In genomic region chr5:144198386-144198785, GRCh38 we compare ENCODE assay signal across 13 cellular contexts. TPM values are rescaled to one million over a fixed set of nuclear protein-coding genes. Genes with fewer than 3 reads are reported as not detected.
DNase-seq lines count a peak whose midpoint lies in the region; ATAC-seq and TF ChIP-seq lines count a peak whose summit lies in the region.
"Had no signal": no experiment of that assay in that cellular context is flagged by ENCODE, and none has a peak within 500 bp of the region (broad histone marks: within the 10 kb centered on the region; RNA-seq: fewer than 3 reads in every experiment).

No MANE protein-coding gene starts in this region.

- H3K4me1 ChIP-seq in SK-N-SH (ENCODE audit: control insufficient read depth in 1 of 2, insufficient read depth in 2 of 2, low read depth in 1 of 2, low read length in 1 of 2) (peaks cover 2 to 14% of the 10 kb centered on the region in 2 experiments; a peak in 3 of 4 replicates), right lobe of liver (no peaks in the 10 kb centered on the region), esophagus squamous epithelium (peaks cover 0 to 28% (median 0%) of the 10 kb centered on the region in 3 donors), neural progenitor cell (peaks cover 4% of the 10 kb centered on the region)
- H3K4me1 ChIP-seq: colonic mucosa, prostate gland had no signal

- H3K27ac ChIP-seq in SK-N-SH (ENCODE audit: low read depth in 2 of 2, low read length in 1 of 2): no peak overlapping the region
- no peak overlapping the region for H3K27ac ChIP-seq in right lobe of liver
- no peak overlapping the region for H3K27ac ChIP-seq in esophagus squamous epithelium
- H3K27ac ChIP-seq in neural progenitor cell: no peak overlapping the region
- H3K27ac ChIP-seq: colonic mucosa, prostate gland had no signal

- CTCF ChIA-PET in SK-N-SH (lab: Yijun Ruan, JAX): interaction anchor here (1.0 to 1.4 kb wide), 3 partner anchors 1040 to 1628 kb away, joined by 3 to 4 read pairs (median 4); no protein-coding TSS in a partner anchor

- no peak overlapping the region for H3K4me3 Mint-ChIP-seq in neural progenitor cell
- H3K4me3 Mint-ChIP-seq: activated CD8-positive, alpha-beta T cell treated with anti-CD3 and anti-CD28 coated beads for 36 hours had no signal

- H3K4me2 ChIP-seq in SK-N-SH (no peak overlapping the region), neural progenitor cell (no peak overlapping the region)

- intact Hi-C loops in right lobe of liver (cut with DNase I): no loop called here
- intact Hi-C loops in esophagus squamous epithelium (cut with DNase I): no loop called here

- no peak overlapping the region for H3K27ac Mint-ChIP-seq in neural progenitor cell
- H3K27ac Mint-ChIP-seq: activated CD8-positive, alpha-beta T cell treated with anti-CD3 and anti-CD28 coated beads for 36 hours had no signal

- H3K4me3 ChIP-seq in SK-N-SH (ENCODE audit: low read depth in 2 of 2, low read length in 1 of 2): no peak overlapping the region
- H3K4me3 ChIP-seq in right lobe of liver: no peak overlapping the region
- no peak overlapping the region for H3K4me3 ChIP-seq in esophagus squamous epithelium
- H3K4me3 ChIP-seq in neural progenitor cell: no peak overlapping the region
- H3K4me3 ChIP-seq: colonic mucosa, prostate gland had no signal

- H3K9me3 ChIP-seq in SK-N-SH: no peaks in the 10 kb centered on the region
- no peaks in the 10 kb centered on the region for H3K9me3 ChIP-seq in right lobe of liver
- H3K9me3 ChIP-seq in esophagus squamous epithelium: no peaks in the 10 kb centered on the region
- H3K9me3 ChIP-seq in neural progenitor cell (ENCODE audit: low read depth): no peaks in the 10 kb centered on the region
- H3K9me3 ChIP-seq: colonic mucosa, prostate gland had no signal

- no peak for TF ChIP-seq EP300 in SK-N-SH (IDR thresholded peaks at IDR 0.05; ENCODE audit: borderline replicate concordance in 1 of 2, low read depth in 1 of 2, low read length in 1 of 2)

- DNase-seq in NCI-H146 (lab: John Stamatoyannopoulos, UW) (peak; percentile 33), NCI-H146 treated with DMSO at 0.1 percent for 48 hours (lab: John Stamatoyannopoulos, UW; ENCODE audit: unreplicated experiment) (no peak), SK-N-SH (no peak), fibroblast of peridontal ligament (ENCODE audit: extremely low read depth) (peak; percentile 61), right lobe of liver (no peak), NCI-H2171 treated with DMSO at 0.1 percent for 48 hours (lab: John Stamatoyannopoulos, UW) (no peak), esophagus squamous epithelium (lab: John Stamatoyannopoulos, UW) (no peak), neural progenitor cell (ENCODE audit: low spot score) (no peak)
- DNase-seq: activated CD8-positive, alpha-beta T cell treated with anti-CD3 and anti-CD28 coated beads for 36 hours; amygdala; colonic mucosa; left ventricle myocardium superior had no signal

- H3K9ac ChIP-seq in SK-N-SH: no peak overlapping the region
- H3K9ac ChIP-seq in neural progenitor cell: no peak overlapping the region

- POLR2A ChIA-PET in SK-N-SH (lab: Yijun Ruan, JAX): no interaction called here

- H2AFZ ChIP-seq in SK-N-SH (ENCODE audit: low read depth) (peak overlapping the region; percentile 24; the same call in 1 of the 2 replicates), neural progenitor cell (replicated peaks) (no peak overlapping the region)

- H3K36me3 Mint-ChIP-seq in neural progenitor cell: no peaks in the 10 kb centered on the region

- no peaks in the 10 kb centered on the region for H3K4me1 Mint-ChIP-seq in neural progenitor cell

- no peaks in the 10 kb centered on the region for H4K20me1 ChIP-seq in SK-N-SH (ENCODE audit: insufficient read depth)
- H4K20me1 ChIP-seq in neural progenitor cell (ENCODE audit: low read depth): no peaks in the 10 kb centered on the region

- H3K79me2 ChIP-seq in SK-N-SH (ENCODE audit: insufficient read depth): no peaks in the 10 kb centered on the region
- no peaks in the 10 kb centered on the region for H3K79me2 ChIP-seq in neural progenitor cell (ENCODE audit: low read depth)

- no peak for ATAC-seq in right lobe of liver
- ATAC-seq: activated CD8-positive, alpha-beta T cell treated with anti-CD3 and anti-CD28 coated beads for 36 hours; left ventricle myocardium superior had no signal

- H3F3A ChIP-seq in SK-N-SH (replicated peaks; ENCODE audit: insufficient read depth) (peaks cover 5% of the 10 kb centered on the region), neural progenitor cell (ENCODE audit: low read depth) (no peaks in the 10 kb centered on the region)

- H3K9me3 Mint-ChIP-seq in neural progenitor cell: no peaks in the 10 kb centered on the region
- H3K9me3 Mint-ChIP-seq: activated CD8-positive, alpha-beta T cell treated with anti-CD3 and anti-CD28 coated beads for 36 hours had no signal

- no peak for TF ChIP-seq RAD21 in SK-N-SH (IDR thresholded peaks at IDR 0.05; ENCODE audit: low read length)

- TF ChIP-seq POLR2A in right lobe of liver (IDR thresholded peaks at IDR 0.05) (no peak), esophagus squamous epithelium (IDR thresholded peaks at IDR 0.05) (no peak)

- H3K9me2 ChIP-seq in SK-N-SH: no peaks in the 10 kb centered on the region

- 56% methylated on average over 3 of the region's 3 CpGs for WGBS in SK-N-SH (ENCODE audit: low lambda C conversion rate)
- WGBS in right lobe of liver (ENCODE audit: insufficient coverage, low coverage, low lambda C conversion rate, missing lambda C conversion rate): 64% methylated on average over 3 of the region's 3 CpGs
- 24 to 25% methylated on average over 3 of the region's 3 CpGs for WGBS in esophagus squamous epithelium, 2 donors

- no peaks in the 10 kb centered on the region for H3K27me3 ChIP-seq in SK-N-SH (ENCODE audit: insufficient read depth)
- H3K27me3 ChIP-seq in right lobe of liver: no peaks in the 10 kb centered on the region
- peaks cover 0 to 48% (median 0%) of the 10 kb centered on the region in 4 donors for H3K27me3 ChIP-seq in esophagus squamous epithelium
- H3K27me3 ChIP-seq in neural progenitor cell: no peaks in the 10 kb centered on the region
- H3K27me3 ChIP-seq: colonic mucosa had no signal

- H3K36me3 ChIP-seq in SK-N-SH (replicated peaks in 1 of 2; ENCODE audit: control insufficient read depth in 1 of 2, insufficient read depth in 2 of 2, low read length in 1 of 2) (no peaks in the 10 kb centered on the region), right lobe of liver (no peaks in the 10 kb centered on the region), esophagus squamous epithelium (no peaks in the 10 kb centered on the region), neural progenitor cell (no peaks in the 10 kb centered on the region)
- H3K36me3 ChIP-seq: colonic mucosa, prostate gland had no signal

- no peak for TF ChIP-seq CTCF in SK-N-SH (IDR thresholded peaks at IDR 0.05)
- TF ChIP-seq CTCF in right lobe of liver (IDR thresholded peaks at IDR 0.05): no peak
- TF ChIP-seq CTCF in esophagus squamous epithelium (IDR thresholded peaks at IDR 0.05): no peak
- TF ChIP-seq CTCF in neural progenitor cell (IDR thresholded peaks at IDR 0.05): no peak

- H3K27me3 Mint-ChIP-seq in neural progenitor cell (ENCODE audit: insufficient read depth, low read depth): no peaks in the 10 kb centered on the region

TF ChIP-seq in SK-N-SH, 30 proteins besides CTCF, POLR2A, EP300 and RAD21:
- TF ChIP-seq PBX3 (IDR thresholded peaks at IDR 0.05) (peak; percentile 36; the same call in 1 of the 2 replicates), NRF1 (IDR thresholded peaks at IDR 0.05; ENCODE audit: low read depth, low read length) (no peak), GATA2 (CRISPR knock-in tag; IDR thresholded peaks at IDR 0.05) (no peak), FOXM1 (IDR thresholded peaks at IDR 0.05; ENCODE audit: low read depth) (no peak), GABPA (IDR thresholded peaks at IDR 0.05; ENCODE audit: low read depth) (no peak)

RNA-seq across cellular contexts. Expression of gene KCTD16, which starts 27.7 kb away (rescaled TPM):
- polyA plus RNA-seq in SK-N-SH (2012; rRNA removed): 0.03 and 0.08 TPM in 2 replicates
- polyA plus RNA-seq in SK-N-SH (2012; cell fraction: cytosol; rRNA removed): 0.05 and 0.08 TPM in 2 replicates
- polyA plus RNA-seq in SK-N-SH (2012; cell fraction: nucleus; rRNA removed): 0.06 and 0.11 TPM in 2 replicates
- total RNA-seq in right lobe of liver: under 1 TPM in 3 of 6 experiments, not detected in 3; under 0.01 to 0.02 (median 0.02) TPM
- not detected for total RNA-seq in esophagus squamous epithelium
- 1.1 and 1.6 TPM in 2 replicates for total RNA-seq in neural progenitor cell (ENCODE audit: low replicate concordance)
- total RNA-seq: left ventricle myocardium superior had no signal

RNA-seq across cellular contexts. Expression of gene YIPF5, which starts 27.9 kb away (rescaled TPM):
- 36.2 and 61.1 TPM in 2 replicates for polyA plus RNA-seq in SK-N-SH (2012; rRNA removed)
- polyA plus RNA-seq in SK-N-SH (2012; cell fraction: cytosol; rRNA removed): 40.3 and 50.0 TPM in 2 replicates
- 14.7 and 32.1 TPM in 2 replicates for polyA plus RNA-seq in SK-N-SH (2012; cell fraction: nucleus; rRNA removed)
- 10 to 100 TPM; 21.6 to 28.1 (median 23.7) TPM for total RNA-seq in right lobe of liver
- 10 to 100 TPM; 29.4 to 49.7 (median 37.8) TPM for total RNA-seq in esophagus squamous epithelium
- 48.3 and 65.6 TPM in 2 replicates for total RNA-seq in neural progenitor cell (ENCODE audit: low replicate concordance)

Comparison
In these comparisons a context has a peak if more than half of its experiments do, and no peak if none do; other contexts are left out.
1. DNase-seq: peak in NCI-H146 (single experiment) and fibroblast of peridontal ligament (single experiment); none in NCI-H146 treated with DMSO at 0.1 percent for 48 hours (single experiment), SK-N-SH (single experiment), right lobe of liver (0 of 3), NCI-H2171 treated with DMSO at 0.1 percent for 48 hours (single experiment), esophagus squamous epithelium (single experiment) and neural progenitor cell (single experiment).